Comparison of ENCODE assay signal across 1 cellular context in the genomic region with DNA sequence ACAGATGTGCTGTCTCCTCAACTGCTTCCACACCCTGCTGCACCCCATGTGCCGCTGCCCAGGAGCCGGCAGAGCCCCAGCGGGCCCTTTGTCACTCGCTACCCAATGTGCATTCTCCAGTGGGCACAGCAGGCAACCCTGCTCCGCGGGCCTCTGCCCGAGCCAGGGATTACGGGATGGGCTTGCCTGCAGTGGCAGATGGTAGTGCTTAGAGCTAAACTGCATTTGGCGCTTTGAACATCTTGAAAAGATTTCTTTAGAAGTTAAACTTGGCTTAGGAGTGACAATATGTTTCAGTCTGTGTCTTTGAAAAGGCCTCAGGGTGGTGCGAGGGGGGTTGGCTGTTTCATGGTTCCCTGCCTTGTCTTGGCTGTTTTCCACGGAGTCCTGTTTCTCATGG.
TF ChIP-seq lines count a peak whose summit lies in the region.

No MANE protein-coding gene starts in this region.

TF ChIP-seq in GM23338, 12 proteins besides CTCF, POLR2A, EP300 and RAD21 (continued from another document):
- TF ChIP-seq, protein P1, sequence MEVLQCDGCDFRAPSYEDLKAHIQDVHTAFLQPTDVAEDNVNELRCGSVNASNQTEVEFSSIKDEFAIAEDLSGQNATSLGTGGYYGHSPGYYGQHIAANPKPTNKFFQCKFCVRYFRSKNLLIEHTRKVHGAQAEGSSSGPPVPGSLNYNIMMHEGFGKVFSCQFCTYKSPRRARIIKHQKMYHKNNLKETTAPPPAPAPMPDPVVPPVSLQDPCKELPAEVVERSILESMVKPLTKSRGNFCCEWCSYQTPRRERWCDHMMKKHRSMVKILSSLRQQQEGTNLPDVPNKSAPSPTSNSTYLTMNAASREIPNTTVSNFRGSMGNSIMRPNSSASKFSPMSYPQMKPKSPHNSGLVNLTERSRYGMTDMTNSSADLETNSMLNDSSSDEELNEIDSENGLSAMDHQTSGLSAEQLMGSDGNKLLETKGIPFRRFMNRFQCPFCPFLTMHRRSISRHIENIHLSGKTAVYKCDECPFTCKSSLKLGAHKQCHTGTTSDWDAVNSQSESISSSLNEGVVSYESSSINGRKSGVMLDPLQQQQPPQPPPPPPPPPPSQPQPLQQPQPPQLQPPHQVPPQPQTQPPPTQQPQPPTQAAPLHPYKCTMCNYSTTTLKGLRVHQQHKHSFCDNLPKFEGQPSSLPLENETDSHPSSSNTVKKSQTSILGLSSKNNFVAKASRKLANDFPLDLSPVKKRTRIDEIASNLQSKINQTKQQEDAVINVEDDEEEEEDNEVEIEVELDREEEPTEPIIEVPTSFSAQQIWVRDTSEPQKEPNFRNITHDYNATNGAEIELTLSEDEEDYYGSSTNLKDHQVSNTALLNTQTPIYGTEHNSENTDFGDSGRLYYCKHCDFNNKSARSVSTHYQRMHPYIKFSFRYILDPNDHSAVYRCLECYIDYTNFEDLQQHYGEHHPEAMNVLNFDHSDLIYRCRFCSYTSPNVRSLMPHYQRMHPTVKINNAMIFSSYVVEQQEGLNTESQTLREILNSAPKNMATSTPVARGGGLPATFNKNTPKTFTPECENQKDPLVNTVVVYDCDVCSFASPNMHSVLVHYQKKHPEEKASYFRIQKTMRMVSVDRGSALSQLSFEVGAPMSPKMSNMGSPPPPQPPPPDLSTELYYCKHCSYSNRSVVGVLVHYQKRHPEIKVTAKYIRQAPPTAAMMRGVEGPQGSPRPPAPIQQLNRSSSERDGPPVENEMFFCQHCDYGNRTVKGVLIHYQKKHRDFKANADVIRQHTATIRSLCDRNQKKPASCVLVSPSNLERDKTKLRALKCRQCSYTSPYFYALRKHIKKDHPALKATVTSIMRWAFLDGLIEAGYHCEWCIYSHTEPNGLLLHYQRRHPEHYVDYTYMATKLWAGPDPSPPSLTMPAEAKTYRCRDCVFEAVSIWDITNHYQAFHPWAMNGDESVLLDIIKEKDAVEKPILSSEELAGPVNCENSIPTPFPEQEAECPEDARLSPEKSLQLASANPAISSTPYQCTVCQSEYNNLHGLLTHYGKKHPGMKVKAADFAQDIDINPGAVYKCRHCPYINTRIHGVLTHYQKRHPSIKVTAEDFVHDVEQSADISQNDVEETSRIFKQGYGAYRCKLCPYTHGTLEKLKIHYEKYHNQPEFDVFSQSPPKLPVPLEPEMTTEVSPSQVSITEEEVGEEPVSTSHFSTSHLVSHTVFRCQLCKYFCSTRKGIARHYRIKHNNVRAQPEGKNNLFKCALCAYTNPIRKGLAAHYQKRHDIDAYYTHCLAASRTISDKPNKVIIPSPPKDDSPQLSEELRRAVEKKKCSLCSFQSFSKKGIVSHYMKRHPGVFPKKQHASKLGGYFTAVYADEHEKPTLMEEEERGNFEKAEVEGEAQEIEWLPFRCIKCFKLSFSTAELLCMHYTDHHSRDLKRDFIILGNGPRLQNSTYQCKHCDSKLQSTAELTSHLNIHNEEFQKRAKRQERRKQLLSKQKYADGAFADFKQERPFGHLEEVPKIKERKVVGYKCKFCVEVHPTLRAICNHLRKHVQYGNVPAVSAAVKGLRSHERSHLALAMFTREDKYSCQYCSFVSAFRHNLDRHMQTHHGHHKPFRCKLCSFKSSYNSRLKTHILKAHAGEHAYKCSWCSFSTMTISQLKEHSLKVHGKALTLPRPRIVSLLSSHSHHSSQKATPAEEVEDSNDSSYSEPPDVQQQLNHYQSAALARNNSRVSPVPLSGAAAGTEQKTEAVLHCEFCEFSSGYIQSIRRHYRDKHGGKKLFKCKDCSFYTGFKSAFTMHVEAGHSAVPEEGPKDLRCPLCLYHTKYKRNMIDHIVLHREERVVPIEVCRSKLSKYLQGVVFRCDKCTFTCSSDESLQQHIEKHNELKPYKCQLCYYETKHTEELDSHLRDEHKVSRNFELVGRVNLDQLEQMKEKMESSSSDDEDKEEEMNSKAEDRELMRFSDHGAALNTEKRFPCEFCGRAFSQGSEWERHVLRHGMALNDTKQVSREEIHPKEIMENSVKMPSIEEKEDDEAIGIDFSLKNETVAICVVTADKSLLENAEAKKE (CRISPR knock-in tag; IDR thresholded peaks at IDR 0.05), result no peak
- TF ChIP-seq EZH2 (IDR thresholded peaks at IDR 0.05; ENCODE audit: low read depth, unreplicated experiment) (no peak), ZNF114 (CRISPR knock-in tag; IDR thresholded peaks at IDR 0.05) (no peak)
